Comparison of ENCODE assay signal across 18 cellular contexts in genomic region chr7:83701744-83702143, GRCh38. TPM values are rescaled to one million over a fixed set of nuclear protein-coding genes. Genes with fewer than 3 reads are reported as not detected.
A peak's percentile ranks its signal among the peaks of the same experiment; 100 is the strongest.
DNase-seq lines count a peak whose midpoint lies in the region; ATAC-seq and TF ChIP-seq lines count a peak whose summit lies in the region.
"Had no signal": no experiment of that assay in that cellular context is flagged by ENCODE, and none has a peak within 500 bp of the region (broad histone marks: within the 10 kb centered on the region; RNA-seq: fewer than 3 reads in every experiment).

No MANE protein-coding gene starts in this region.

- no peaks in the 10 kb centered on the region for H3K27me3 ChIP-seq in BLaER1
- no peaks in the 10 kb centered on the region for H3K27me3 ChIP-seq in adipocyte (replicated peaks; ENCODE audit: control insufficient read depth, insufficient read depth, low read length)

- H3K4me2 ChIP-seq in BLaER1: peak overlapping the region; percentile 60

- H3K9me3 ChIP-seq in BLaER1: no peaks in the 10 kb centered on the region
- no peaks in the 10 kb centered on the region for H3K9me3 ChIP-seq in adipocyte (ENCODE audit: control insufficient read depth, low read length)

- no peaks in the 10 kb centered on the region for H3K36me3 ChIP-seq in BLaER1
- H3K36me3 ChIP-seq in adipocyte (ENCODE audit: control insufficient read depth, insufficient read depth, low read length, severe bottlenecking): no peaks in the 10 kb centered on the region

- H3K4me3 Mint-ChIP-seq in activated naive CD8-positive, alpha-beta T cell treated with anti-CD3 and anti-CD28 coated beads, Interleukin-2, amount 50 U/mL, for 24 hours: no peak overlapping the region
- H3K4me3 Mint-ChIP-seq: CD4-positive, alpha-beta memory T cell; IgD-negative memory B cell had no signal

- H3K36me3 Mint-ChIP-seq in activated naive CD8-positive, alpha-beta T cell treated with anti-CD3 and anti-CD28 coated beads, Interleukin-2, amount 50 U/mL, for 24 hours (ENCODE audit: low read depth): no peaks in the 10 kb centered on the region
- H3K36me3 Mint-ChIP-seq: CD4-positive, alpha-beta memory T cell; IgD-negative memory B cell had no signal

- no peak overlapping the region for H3K27ac ChIP-seq in BLaER1

- TF ChIP-seq CTCF in fibroblast of the aortic adventitia (IDR thresholded peaks at IDR 0.05; ENCODE audit: insufficient read depth, low read length): no peak

- H3K4me3 ChIP-seq in BLaER1 (no peak overlapping the region), adipocyte (ENCODE audit: low read length) (peak overlapping the region; percentile 17), fibroblast of the aortic adventitia (ENCODE audit: low read depth, low read length) (no peak overlapping the region)

- no peak overlapping the region for H3K27ac Mint-ChIP-seq in activated naive CD8-positive, alpha-beta T cell treated with anti-CD3 and anti-CD28 coated beads, Interleukin-2, amount 50 U/mL, for 24 hours
- H3K27ac Mint-ChIP-seq: IgD-negative memory B cell had no signal

- H3K4me1 ChIP-seq in BLaER1 (peaks cover 16% of the 10 kb centered on the region), adipocyte (ENCODE audit: control insufficient read depth, insufficient read depth, low read length) (peaks cover 15% of the 10 kb centered on the region)

- H3K9me3 Mint-ChIP-seq in activated naive CD8-positive, alpha-beta T cell treated with anti-CD3 and anti-CD28 coated beads, Interleukin-2, amount 50 U/mL, for 24 hours: no peaks in the 10 kb centered on the region

- no peaks in the 10 kb centered on the region for H3K27me3 Mint-ChIP-seq in activated naive CD8-positive, alpha-beta T cell treated with anti-CD3 and anti-CD28 coated beads, Interleukin-2, amount 50 U/mL, for 24 hours
- H3K27me3 Mint-ChIP-seq: CD4-positive, alpha-beta memory T cell; IgD-negative memory B cell had no signal

- ATAC-seq in sciatic nerve: peak; percentile 34
- ATAC-seq in activated naive CD8-positive, alpha-beta T cell treated with anti-CD3 and anti-CD28 coated beads, Interleukin-2, amount 50 U/mL, for 24 hours: no peak
- no peak for ATAC-seq in HG03432 (IDR thresholded peaks at IDR 0.05; ENCODE audit: unreplicated experiment)

- no peaks in the 10 kb centered on the region for H3K4me1 Mint-ChIP-seq in activated naive CD8-positive, alpha-beta T cell treated with anti-CD3 and anti-CD28 coated beads, Interleukin-2, amount 50 U/mL, for 24 hours
- H3K4me1 Mint-ChIP-seq: CD4-positive, alpha-beta memory T cell; IgD-negative memory B cell had no signal

- H3K9ac ChIP-seq in BLaER1: no peak overlapping the region
- no peak overlapping the region for H3K9ac ChIP-seq in adipocyte (ENCODE audit: low read length)

- no peaks in the 10 kb centered on the region for H4K20me1 ChIP-seq in BLaER1

- intact Hi-C loops in sciatic nerve (cut with DNase I): no loop called here

- peak; percentile 41 for DNase-seq in adipocyte (ENCODE audit: low read depth)
- DNase-seq in fibroblast of the aortic adventitia (ENCODE audit: low read depth): peak; percentile 30
- DNase-seq in sciatic nerve (ENCODE audit: low spot score): no peak
- DNase-seq in activated naive CD8-positive, alpha-beta T cell treated with anti-CD3 and anti-CD28 coated beads, Interleukin-2, amount 50 U/mL, for 24 hours: no peak
- no peak for DNase-seq in DMS114 treated with DMSO at 0.1 percent for 48 hours (lab: John Stamatoyannopoulos, UW; ENCODE audit: unreplicated experiment)
- DNase-seq in HT-29 (ENCODE audit: low spot score): no peak
- DNase-seq: 8988T; AML-193; C1 segment of cervical spinal cord; CD4-positive, alpha-beta memory T cell; DMS153; DMS79 treated with DMSO at 0.1 percent for 48 hours; EL; HCEC 1CT had no signal

RNA-seq across cellular contexts. Expression of gene SEMA3E, which starts 52.8 kb away (rescaled TPM):
- total RNA-seq in fibroblast of the aortic adventitia (ENCODE audit: low replicate concordance) (0.98 and 16.1 TPM in 2 replicates), sciatic nerve (4.1 TPM)
- total RNA-seq in HT-29 (2014; rRNA removed; shearing (Covaris generic)): 5.6 and 5.7 TPM in 2 replicates
- total RNA-seq: CD4-positive, alpha-beta memory T cell; HT1080 had no signal

Comparison
In these comparisons a context has a peak if more than half of its experiments do, and no peak if none do; other contexts are left out.
1. DNase-seq: peak in adipocyte (single experiment) and fibroblast of the aortic adventitia (single experiment); none in sciatic nerve (single experiment), activated naive CD8-positive, alpha-beta T cell treated with anti-CD3 and anti-CD28 coated beads, Interleukin-2, amount 50 U/mL, for 24 hours (single experiment), DMS114 treated with DMSO at 0.1 percent for 48 hours (single experiment) and HT-29 (single experiment).